In the genomic region with DNA sequence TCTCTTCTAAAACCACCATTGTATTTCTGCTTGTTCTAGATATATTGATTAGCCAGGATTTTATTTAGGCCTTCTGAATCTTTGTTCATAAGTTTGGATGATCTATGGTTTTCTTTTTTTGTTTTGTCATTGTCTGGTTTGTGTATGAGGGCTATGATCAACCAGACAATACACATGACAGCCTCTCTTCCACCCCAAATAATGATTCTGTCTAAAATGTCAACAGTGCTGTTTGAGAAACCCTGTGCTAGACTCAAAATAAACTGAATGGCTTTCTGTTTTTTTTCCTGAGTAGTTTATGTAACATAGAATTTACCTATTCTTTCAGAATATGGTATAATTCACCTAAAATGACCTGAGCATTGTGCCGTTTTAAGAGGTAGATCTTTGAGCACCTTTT, we compare ENCODE assay signal across 26 cellular contexts.
A peak's percentile ranks its signal among the peaks of the same experiment; 100 is the strongest.
DNase-seq lines count a peak whose midpoint lies in the region; ATAC-seq, FAIRE-seq and TF ChIP-seq lines count a peak whose summit lies in the region.
"Had no signal": no experiment of that assay in that cellular context is flagged by ENCODE, and none has a peak within 500 bp of the region (broad histone marks: within the 10 kb centered on the region; RNA-seq: fewer than 3 reads in every experiment).

No MANE protein-coding gene starts in this region.

- 33% methylated on average over 1 of the region's 1 CpG for WGBS in right lobe of liver (ENCODE audit: insufficient coverage, low coverage, low lambda C conversion rate, missing lambda C conversion rate)
- WGBS in HepG2 (ENCODE audit: low lambda C conversion rate), result 0% methylated on average over 1 of the region's 1 CpG

- H3K4me3 Mint-ChIP-seq in memory B cell, result no peak overlapping the region
- H3K4me3 Mint-ChIP-seq: CD4-positive, alpha-beta T cell had no signal

- TF ChIP-seq EP300 in HepG2 (IDR thresholded peaks at IDR 0.05; ENCODE audit: low read depth in 2 of 2, low read length in 2 of 2) (no peak), HepG2 (CRISPR knock-in tag; IDR thresholded peaks at IDR 0.05; ENCODE audit: borderline replicate concordance) (no peak)

- TF ChIP-seq POLR2A in right lobe of liver (IDR thresholded peaks at IDR 0.05) (no peak), HepG2 (IDR thresholded peaks at IDR 0.05; ENCODE audit: insufficient read depth in 1 of 2, low read depth in 2 of 2, low read length in 2 of 2) (no peak)

- H3K4me2 ChIP-seq in HepG2 (ENCODE audit: low read depth, low read length), result no peak overlapping the region
- H3K4me2 ChIP-seq: BLaER1, SK-N-SH had no signal

- intact Hi-C loops in right lobe of liver (cut with DNase I) (no loop called here), HepG2 (cut with micrococcal nuclease; ENCODE audit: unreplicated experiment) (no loop called here), head of caudate nucleus (cut with DNase I) (no loop called here)

- POLR2A ChIA-PET in HepG2 (lab: Yijun Ruan, JAX), result no interaction called here

- in situ Hi-C loops in HepG2 (cut with HindIII; ENCODE audit: extremely low pct_ligation_motif_present, low pct_unique_long_range_greater_than_20kb), result no loop called here

- H2AFZ ChIP-seq in HepG2 (ENCODE audit: low read length), result no peak overlapping the region

- H3K79me2 ChIP-seq in HepG2 (ENCODE audit: insufficient read depth, low read length), result no peaks in the 10 kb centered on the region

- no TSS peak for BruUV-seq in HepG2 (replicated peaks; lab: Mats Ljungman, UMichigan)

- no peaks in the 10 kb centered on the region for H4K20me1 ChIP-seq in HepG2 (ENCODE audit: insufficient read depth, low read length)

- H3K9me3 ChIP-seq in right lobe of liver (no peaks in the 10 kb centered on the region), HepG2 (ENCODE audit: low read length) (no peaks in the 10 kb centered on the region)
- H3K9me3 ChIP-seq: SK-N-SH had no signal

- peak; percentile 34 to 52 (median 46) for ATAC-seq in right lobe of liver
- ATAC-seq in HepG2, result no peak
- no peak for ATAC-seq in memory B cell (ENCODE audit: low read depth)
- ATAC-seq: HCT116 had no signal

- H3K4me3 ChIP-seq in right lobe of liver (no peak overlapping the region), HepG2 (replicated peaks in 1 of 3; ENCODE audit: insufficient read depth in 1 of 3, low read depth in 2 of 3, low read length in 3 of 3) (no peak overlapping the region)
- H3K4me3 ChIP-seq: BLaER1 had no signal

- H3K27me3 ChIP-seq in right lobe of liver (no peaks in the 10 kb centered on the region), HepG2 (ENCODE audit: control insufficient read depth in 1 of 2, insufficient read depth in 2 of 2, low read length in 2 of 2) (no peaks in the 10 kb centered on the region)
- H3K27me3 ChIP-seq: BLaER1 had no signal

- no peaks in the 10 kb centered on the region for H3K9me3 Mint-ChIP-seq in memory B cell
- H3K9me3 Mint-ChIP-seq: CD4-positive, alpha-beta T cell had no signal

- FAIRE-seq in HepG2 (lab: Jason Lieb, UNC), result no peak
- FAIRE-seq: GM12892, GM18507, H1 had no signal

- H3K27me3 Mint-ChIP-seq in memory B cell, result no peaks in the 10 kb centered on the region
- H3K27me3 Mint-ChIP-seq: CD4-positive, alpha-beta T cell had no signal

- H3K27ac ChIP-seq in right lobe of liver (no peak overlapping the region), HepG2 (ENCODE audit: extremely low read length, insufficient read depth, low read length) (no peak overlapping the region)
- H3K27ac ChIP-seq: BLaER1, HL-60, RWPE1 had no signal

- TF ChIP-seq CTCF in right lobe of liver (IDR thresholded peaks at IDR 0.05) (no peak), HepG2 (CRISPR knock-in tag; IDR thresholded peaks at IDR 0.05) (no peak)

- peak overlapping the region; percentile 75 for H3K27ac Mint-ChIP-seq in memory B cell
- H3K27ac Mint-ChIP-seq: CD4-positive, alpha-beta T cell had no signal

- DNase-seq in right lobe of liver (no peak), HepG2 (ENCODE audit: low spot score) (no peak), NCI-H1930 (lab: John Stamatoyannopoulos, UW) (peak; percentile 62 to 63), memory B cell (ENCODE audit: low spot score in 2 of 2) (no peak), head of caudate nucleus (no peak), AG08396 (ENCODE audit: low spot score) (no peak), anterior cingulate cortex (lab: John Stamatoyannopoulos, UW) (no peak)
- DNase-seq: Calu3; CD4-positive, alpha-beta T cell; DMS153; KBM-7; MM.1S; NCI-H1048; NCI-H1417 treated with DMSO at 0.1 percent for 48 hours; NCI-H187; NCI-H774; NK-92 treated with Interleukin-12 subunit alpha and Interleukin-12 subunit beta, amount 100 ng/mL, for 24 hours; SIG-M5; SK-N-SH had no signal

- H3K4me1 Mint-ChIP-seq in memory B cell, result peaks cover 27% of the 10 kb centered on the region

- H3K4me1 ChIP-seq in right lobe of liver, result no peaks in the 10 kb centered on the region
- no peaks in the 10 kb centered on the region for H3K4me1 ChIP-seq in HepG2 (ENCODE audit: insufficient read depth, low read length)
- H3K4me1 ChIP-seq: BLaER1 had no signal

- CTCF ChIA-PET in HepG2 (lab: Yijun Ruan, JAX; ENCODE audit: low intra/inter-chr PET ratio, low total read pairs), result no interaction called here

- no peak for TF ChIP-seq RAD21 in HepG2 (CRISPR knock-in tag; IDR thresholded peaks at IDR 0.05)

- H3K9ac ChIP-seq in HepG2 (ENCODE audit: insufficient read depth, low read depth, low read length), result no peak overlapping the region
- H3K9ac ChIP-seq: BLaER1, SK-N-SH had no signal

- H3K36me3 Mint-ChIP-seq in memory B cell, result peaks cover 4% of the 10 kb centered on the region

- H3K36me3 ChIP-seq in right lobe of liver, result no peaks in the 10 kb centered on the region
- no peaks in the 10 kb centered on the region for H3K36me3 ChIP-seq in HepG2 (replicated peaks in 1 of 2; ENCODE audit: control insufficient read depth in 1 of 2, insufficient read depth in 2 of 2, low read length in 2 of 2)
- H3K36me3 ChIP-seq: BLaER1 had no signal

TF ChIP-seq in HepG2, 621 proteins besides CTCF, POLR2A, EP300 and RAD21 (continues in another document):
- TF ChIP-seq SSRP1 (CRISPR knock-in tag; IDR thresholded peaks at IDR 0.05) (no peak), SP4 (CRISPR knock-in tag; IDR thresholded peaks at IDR 0.05) (no peak), ZNF7 (CRISPR knock-in tag; IDR thresholded peaks at IDR 0.05) (no peak), ZNF782 (CRISPR knock-in tag; IDR thresholded peaks at IDR 0.05; ENCODE audit: borderline replicate concordance) (no peak), ZNF556 (CRISPR knock-in tag; IDR thresholded peaks at IDR 0.05; ENCODE audit: borderline replicate concordance) (no peak), MED13 (CRISPR knock-in tag; IDR thresholded peaks at IDR 0.05) (no peak), TRIM24 (CRISPR knock-in tag; IDR thresholded peaks at IDR 0.05) (no peak), ZNF761 (CRISPR knock-in tag; conservative IDR thresholded peaks at IDR 0.05) (no peak), ZC3H4 (CRISPR knock-in tag; IDR thresholded peaks at IDR 0.05; ENCODE audit: borderline replicate concordance) (no peak), ZNF468 (CRISPR knock-in tag; IDR thresholded peaks at IDR 0.05) (no peak), TAF1 (CRISPR knock-in tag; IDR thresholded peaks at IDR 0.05) (no peak)
- TF ChIP-seq, protein P1, sequence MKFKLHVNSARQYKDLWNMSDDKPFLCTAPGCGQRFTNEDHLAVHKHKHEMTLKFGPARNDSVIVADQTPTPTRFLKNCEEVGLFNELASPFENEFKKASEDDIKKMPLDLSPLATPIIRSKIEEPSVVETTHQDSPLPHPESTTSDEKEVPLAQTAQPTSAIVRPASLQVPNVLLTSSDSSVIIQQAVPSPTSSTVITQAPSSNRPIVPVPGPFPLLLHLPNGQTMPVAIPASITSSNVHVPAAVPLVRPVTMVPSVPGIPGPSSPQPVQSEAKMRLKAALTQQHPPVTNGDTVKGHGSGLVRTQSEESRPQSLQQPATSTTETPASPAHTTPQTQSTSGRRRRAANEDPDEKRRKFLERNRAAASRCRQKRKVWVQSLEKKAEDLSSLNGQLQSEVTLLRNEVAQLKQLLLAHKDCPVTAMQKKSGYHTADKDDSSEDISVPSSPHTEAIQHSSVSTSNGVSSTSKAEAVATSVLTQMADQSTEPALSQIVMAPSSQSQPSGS (CRISPR knock-in tag; IDR thresholded peaks at IDR 0.05), result no peak
- TF ChIP-seq, protein P2, sequence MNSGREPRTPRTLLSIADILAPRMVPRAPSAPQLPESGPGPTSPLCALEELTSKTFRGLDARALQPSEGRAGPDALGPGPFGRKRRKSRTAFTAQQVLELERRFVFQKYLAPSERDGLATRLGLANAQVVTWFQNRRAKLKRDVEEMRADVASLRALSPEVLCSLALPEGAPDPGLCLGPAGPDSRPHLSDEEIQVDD (CRISPR knock-in tag; IDR thresholded peaks at IDR 0.05; ENCODE audit: borderline replicate concordance), result no peak
- TF ChIP-seq, protein P3, sequence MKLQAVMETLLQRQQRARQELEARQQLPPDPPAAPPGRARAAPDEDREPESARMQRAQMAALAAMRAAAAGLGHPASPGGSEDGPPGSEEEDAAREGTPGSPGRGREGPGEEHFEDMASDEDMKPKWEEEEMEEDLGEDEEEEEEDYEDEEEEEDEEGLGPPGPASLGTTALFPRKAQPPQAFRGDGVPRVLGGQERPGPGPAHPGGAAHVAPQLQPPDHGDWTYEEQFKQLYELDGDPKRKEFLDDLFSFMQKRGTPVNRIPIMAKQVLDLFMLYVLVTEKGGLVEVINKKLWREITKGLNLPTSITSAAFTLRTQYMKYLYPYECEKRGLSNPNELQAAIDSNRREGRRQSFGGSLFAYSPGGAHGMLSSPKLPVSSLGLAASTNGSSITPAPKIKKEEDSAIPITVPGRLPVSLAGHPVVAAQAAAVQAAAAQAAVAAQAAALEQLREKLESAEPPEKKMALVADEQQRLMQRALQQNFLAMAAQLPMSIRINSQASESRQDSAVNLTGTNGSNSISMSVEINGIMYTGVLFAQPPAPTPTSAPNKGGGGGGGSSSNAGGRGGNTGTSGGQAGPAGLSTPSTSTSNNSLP (IDR thresholded peaks at IDR 0.05; ENCODE audit: low read depth, low read length), result no peak
- TF ChIP-seq, protein P4, sequence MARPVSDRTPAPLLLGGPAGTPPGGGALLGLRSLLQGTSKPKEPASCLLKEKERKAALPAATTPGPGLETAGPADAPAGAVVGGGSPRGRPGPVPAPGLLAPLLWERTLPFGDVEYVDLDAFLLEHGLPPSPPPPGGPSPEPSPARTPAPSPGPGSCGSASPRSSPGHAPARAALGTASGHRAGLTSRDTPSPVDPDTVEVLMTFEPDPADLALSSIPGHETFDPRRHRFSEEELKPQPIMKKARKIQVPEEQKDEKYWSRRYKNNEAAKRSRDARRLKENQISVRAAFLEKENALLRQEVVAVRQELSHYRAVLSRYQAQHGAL (CRISPR knock-in tag; IDR thresholded peaks at IDR 0.05; ENCODE audit: not compliant biosample characterization), result no peak

Comparison
In these comparisons a context has a peak if more than half of its experiments do, and no peak if none do; other contexts are left out.
1. ATAC-seq: peak in right lobe of liver (4 of 4); none in HepG2 (single experiment) and memory B cell (single experiment).
2. DNase-seq: peak in NCI-H1930 (2 of 2); none in right lobe of liver (0 of 3), HepG2 (single experiment), memory B cell (0 of 2), head of caudate nucleus (0 of 42), AG08396 (single experiment) and anterior cingulate cortex (0 of 58).